In genomic region chr2:139769633-139770032, GRCh38 we compare ENCODE assay signal across 10 cellular contexts.
"Had no signal": no experiment of that assay in that cellular context is flagged by ENCODE, and none has a peak within 500 bp of the region (broad histone marks: within the 10 kb centered on the region; RNA-seq: fewer than 3 reads in every experiment).

No MANE protein-coding gene starts in this region.

- DNase-seq: GOT3, H7, H9, HCEC 1CT, HFFc6 had no signal

- FAIRE-seq: H1, H54 had no signal

- H3K4me1 ChIP-seq: HAP-1 had no signal

- H3K4me3 ChIP-seq: GM23338, HAP-1 had no signal

- H2AFZ ChIP-seq: GM23338 had no signal

- ATAC-seq: GM23338, HCT116 had no signal

- H3K4me2 ChIP-seq: GM23338 had no signal

- H3K36me3 ChIP-seq: HAP-1 had no signal

- H3K9me3 ChIP-seq: HAP-1 had no signal
